In genomic region chr14:77469041-77469440, GRCh38 we compare ENCODE assay signal across 1 cellular context.
TF ChIP-seq lines count a peak whose summit lies in the region.

No MANE protein-coding gene starts in this region.

TF ChIP-seq in HepG2, 621 proteins besides CTCF, POLR2A, EP300 and RAD21 (continued from another document):
- TF ChIP-seq NRL (CRISPR knock-in tag; IDR thresholded peaks at IDR 0.05; ENCODE audit: borderline replicate concordance) (no peak), SALL1 (CRISPR knock-in tag; IDR thresholded peaks at IDR 0.05) (peak; percentile 15; the same call in 1 of the 2 replicates), ZNF616 (CRISPR knock-in tag; IDR thresholded peaks at IDR 0.05; ENCODE audit: low read depth) (no peak), ZNF296 (CRISPR knock-in tag; conservative IDR thresholded peaks at IDR 0.05) (no peak), DNMT1 (CRISPR knock-in tag; IDR thresholded peaks at IDR 0.05) (no peak), ZNF737 (CRISPR knock-in tag; IDR thresholded peaks at IDR 0.05; ENCODE audit: borderline replicate concordance) (no peak), ZNF256 (CRISPR knock-in tag; conservative IDR thresholded peaks at IDR 0.05) (no peak), CEBPG (CRISPR knock-in tag; IDR thresholded peaks at IDR 0.05) (peak; percentile 68), SRSF9 (IDR thresholded peaks at IDR 0.05; ENCODE audit: borderline replicate concordance, insufficient read depth, low read depth, low read length, poor library complexity, severe bottlenecking) (no peak), PPARG (CRISPR knock-in tag; conservative IDR thresholded peaks at IDR 0.05) (no peak), TOE1 (CRISPR knock-in tag; IDR thresholded peaks at IDR 0.05) (no peak), SP2 (CRISPR knock-in tag; IDR thresholded peaks at IDR 0.05) (no peak), RBFOX2 (IDR thresholded peaks at IDR 0.05; ENCODE audit: low read depth, low read length) (no peak), ZNF160 (CRISPR knock-in tag; IDR thresholded peaks at IDR 0.05) (no peak), GABPA (IDR thresholded peaks at IDR 0.05; ENCODE audit: low read depth, low read length) (no peak), GABPA (CRISPR knock-in tag; IDR thresholded peaks at IDR 0.05; ENCODE audit: low read depth) (no peak), GTF3A (CRISPR knock-in tag; conservative IDR thresholded peaks at IDR 0.05) (no peak), CERS6 (CRISPR knock-in tag; IDR thresholded peaks at IDR 0.05) (no peak), ZNF441 (CRISPR knock-in tag; IDR thresholded peaks at IDR 0.05; ENCODE audit: borderline replicate concordance) (no peak), ZNF264 (CRISPR knock-in tag; IDR thresholded peaks at IDR 0.05) (peak; percentile 49; the same call in 1 of the 2 replicates), GATAD2A (CRISPR knock-in tag; IDR thresholded peaks at IDR 0.05) (peak; percentile 39; the same call in 1 of the 2 replicates), POLR2AphosphoS5 (IDR thresholded peaks at IDR 0.05; ENCODE audit: low read depth, low read length) (peak; percentile 27), ZNF768 (CRISPR knock-in tag; IDR thresholded peaks at IDR 0.05) (no peak), CEBPB (IDR thresholded peaks at IDR 0.05; ENCODE audit: borderline replicate concordance, low read depth, low read length) (peak; percentile 30; the same call in 1 of the 2 replicates), SIX4 (CRISPR knock-in tag; IDR thresholded peaks at IDR 0.05) (no peak), ASH2L (IDR thresholded peaks at IDR 0.05; ENCODE audit: insufficient read length, low read depth, low read length) (no peak), ZNF460 (CRISPR knock-in tag; IDR thresholded peaks at IDR 0.05; ENCODE audit: borderline replicate concordance) (no peak), MED1 (CRISPR knock-in tag; IDR thresholded peaks at IDR 0.05) (0 out of 2 replicates have a peak, but pooled peaks have one; percentile 13), CHD2 (IDR thresholded peaks at IDR 0.05; ENCODE audit: low read depth, low read length) (no peak), ATF7 (IDR thresholded peaks at IDR 0.05) (0 out of 2 replicates have a peak, but pooled peaks have one; percentile 32), ATF7 (CRISPR knock-in tag; IDR thresholded peaks at IDR 0.05) (no peak), ZFP82 (CRISPR knock-in tag; IDR thresholded peaks at IDR 0.05; ENCODE audit: borderline replicate concordance) (no peak), RAD51 (IDR thresholded peaks at IDR 0.05; ENCODE audit: borderline replicate concordance) (no peak), BRD4 (CRISPR knock-in tag; IDR thresholded peaks at IDR 0.05) (no peak), NFRKB (IDR thresholded peaks at IDR 0.05) (no peak), MAZ (IDR thresholded peaks at IDR 0.05; ENCODE audit: borderline replicate concordance, low read depth, low read length) (peak; percentile 18; the same call in 1 of the 2 replicates), MAZ (CRISPR knock-in tag; IDR thresholded peaks at IDR 0.05; ENCODE audit: low read depth) (no peak), ZBTB4 (CRISPR knock-in tag; IDR thresholded peaks at IDR 0.05; ENCODE audit: borderline replicate concordance) (peak; percentile 53; the same call in 1 of the 2 replicates), FOSL2 (CRISPR knock-in tag; IDR thresholded peaks at IDR 0.05) (peak; percentile 45), ZNF839 (CRISPR knock-in tag; IDR thresholded peaks at IDR 0.05; ENCODE audit: borderline replicate concordance) (no peak), ZNF234 (CRISPR knock-in tag; conservative IDR thresholded peaks at IDR 0.05) (no peak), ATF4 (CRISPR knock-in tag; IDR thresholded peaks at IDR 0.05) (peak in 1 of 2 experiments; percentile 96; a peak in 2 of 4 replicates)
- TF ChIP-seq, protein P1, sequence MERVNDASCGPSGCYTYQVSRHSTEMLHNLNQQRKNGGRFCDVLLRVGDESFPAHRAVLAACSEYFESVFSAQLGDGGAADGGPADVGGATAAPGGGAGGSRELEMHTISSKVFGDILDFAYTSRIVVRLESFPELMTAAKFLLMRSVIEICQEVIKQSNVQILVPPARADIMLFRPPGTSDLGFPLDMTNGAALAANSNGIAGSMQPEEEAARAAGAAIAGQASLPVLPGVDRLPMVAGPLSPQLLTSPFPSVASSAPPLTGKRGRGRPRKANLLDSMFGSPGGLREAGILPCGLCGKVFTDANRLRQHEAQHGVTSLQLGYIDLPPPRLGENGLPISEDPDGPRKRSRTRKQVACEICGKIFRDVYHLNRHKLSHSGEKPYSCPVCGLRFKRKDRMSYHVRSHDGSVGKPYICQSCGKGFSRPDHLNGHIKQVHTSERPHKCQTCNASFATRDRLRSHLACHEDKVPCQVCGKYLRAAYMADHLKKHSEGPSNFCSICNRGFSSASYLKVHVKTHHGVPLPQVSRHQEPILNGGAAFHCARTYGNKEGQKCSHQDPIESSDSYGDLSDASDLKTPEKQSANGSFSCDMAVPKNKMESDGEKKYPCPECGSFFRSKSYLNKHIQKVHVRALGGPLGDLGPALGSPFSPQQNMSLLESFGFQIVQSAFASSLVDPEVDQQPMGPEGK (CRISPR knock-in tag; IDR thresholded peaks at IDR 0.05), result peak; percentile 62; the same call in 1 of the 2 replicates
- TF ChIP-seq, protein P2, sequence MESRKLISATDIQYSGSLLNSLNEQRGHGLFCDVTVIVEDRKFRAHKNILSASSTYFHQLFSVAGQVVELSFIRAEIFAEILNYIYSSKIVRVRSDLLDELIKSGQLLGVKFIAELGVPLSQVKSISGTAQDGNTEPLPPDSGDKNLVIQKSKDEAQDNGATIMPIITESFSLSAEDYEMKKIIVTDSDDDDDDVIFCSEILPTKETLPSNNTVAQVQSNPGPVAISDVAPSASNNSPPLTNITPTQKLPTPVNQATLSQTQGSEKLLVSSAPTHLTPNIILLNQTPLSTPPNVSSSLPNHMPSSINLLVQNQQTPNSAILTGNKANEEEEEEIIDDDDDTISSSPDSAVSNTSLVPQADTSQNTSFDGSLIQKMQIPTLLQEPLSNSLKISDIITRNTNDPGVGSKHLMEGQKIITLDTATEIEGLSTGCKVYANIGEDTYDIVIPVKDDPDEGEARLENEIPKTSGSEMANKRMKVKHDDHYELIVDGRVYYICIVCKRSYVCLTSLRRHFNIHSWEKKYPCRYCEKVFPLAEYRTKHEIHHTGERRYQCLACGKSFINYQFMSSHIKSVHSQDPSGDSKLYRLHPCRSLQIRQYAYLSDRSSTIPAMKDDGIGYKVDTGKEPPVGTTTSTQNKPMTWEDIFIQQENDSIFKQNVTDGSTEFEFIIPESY (CRISPR knock-in tag; IDR thresholded peaks at IDR 0.05), result peak; percentile 92
- TF ChIP-seq, protein P3, sequence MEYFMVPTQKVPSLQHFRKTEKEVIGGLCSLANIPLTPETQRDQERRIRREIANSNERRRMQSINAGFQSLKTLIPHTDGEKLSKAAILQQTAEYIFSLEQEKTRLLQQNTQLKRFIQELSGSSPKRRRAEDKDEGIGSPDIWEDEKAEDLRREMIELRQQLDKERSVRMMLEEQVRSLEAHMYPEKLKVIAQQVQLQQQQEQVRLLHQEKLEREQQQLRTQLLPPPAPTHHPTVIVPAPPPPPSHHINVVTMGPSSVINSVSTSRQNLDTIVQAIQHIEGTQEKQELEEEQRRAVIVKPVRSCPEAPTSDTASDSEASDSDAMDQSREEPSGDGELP (IDR thresholded peaks at IDR 0.05; ENCODE audit: borderline replicate concordance, low read depth), result peak; percentile 44; the same call in 1 of the 2 replicates
- TF ChIP-seq, protein P4, sequence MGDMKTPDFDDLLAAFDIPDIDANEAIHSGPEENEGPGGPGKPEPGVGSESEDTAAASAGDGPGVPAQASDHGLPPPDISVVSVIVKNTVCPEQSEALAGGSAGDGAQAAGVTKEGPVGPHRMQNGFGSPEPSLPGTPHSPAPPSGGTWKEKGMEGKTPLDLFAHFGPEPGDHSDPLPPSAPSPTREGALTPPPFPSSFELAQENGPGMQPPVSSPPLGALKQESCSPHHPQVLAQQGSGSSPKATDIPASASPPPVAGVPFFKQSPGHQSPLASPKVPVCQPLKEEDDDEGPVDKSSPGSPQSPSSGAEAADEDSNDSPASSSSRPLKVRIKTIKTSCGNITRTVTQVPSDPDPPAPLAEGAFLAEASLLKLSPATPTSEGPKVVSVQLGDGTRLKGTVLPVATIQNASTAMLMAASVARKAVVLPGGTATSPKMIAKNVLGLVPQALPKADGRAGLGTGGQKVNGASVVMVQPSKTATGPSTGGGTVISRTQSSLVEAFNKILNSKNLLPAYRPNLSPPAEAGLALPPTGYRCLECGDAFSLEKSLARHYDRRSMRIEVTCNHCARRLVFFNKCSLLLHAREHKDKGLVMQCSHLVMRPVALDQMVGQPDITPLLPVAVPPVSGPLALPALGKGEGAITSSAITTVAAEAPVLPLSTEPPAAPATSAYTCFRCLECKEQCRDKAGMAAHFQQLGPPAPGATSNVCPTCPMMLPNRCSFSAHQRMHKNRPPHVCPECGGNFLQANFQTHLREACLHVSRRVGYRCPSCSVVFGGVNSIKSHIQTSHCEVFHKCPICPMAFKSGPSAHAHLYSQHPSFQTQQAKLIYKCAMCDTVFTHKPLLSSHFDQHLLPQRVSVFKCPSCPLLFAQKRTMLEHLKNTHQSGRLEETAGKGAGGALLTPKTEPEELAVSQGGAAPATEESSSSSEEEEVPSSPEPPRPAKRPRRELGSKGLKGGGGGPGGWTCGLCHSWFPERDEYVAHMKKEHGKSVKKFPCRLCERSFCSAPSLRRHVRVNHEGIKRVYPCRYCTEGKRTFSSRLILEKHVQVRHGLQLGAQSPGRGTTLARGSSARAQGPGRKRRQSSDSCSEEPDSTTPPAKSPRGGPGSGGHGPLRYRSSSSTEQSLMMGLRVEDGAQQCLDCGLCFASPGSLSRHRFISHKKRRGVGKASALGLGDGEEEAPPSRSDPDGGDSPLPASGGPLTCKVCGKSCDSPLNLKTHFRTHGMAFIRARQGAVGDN (CRISPR knock-in tag; IDR thresholded peaks at IDR 0.05), result peak; percentile 38; the same call in 1 of the 2 replicates
